ENCODE assay signal across 17 cellular contexts in genomic region chr1:95631695-95632094, GRCh38.
DNase-seq lines count a peak whose midpoint lies in the region; ATAC-seq and TF ChIP-seq lines count a peak whose summit lies in the region.
"Had no signal": no experiment of that assay in that cellular context is flagged by ENCODE, and none has a peak within 500 bp of the region (broad histone marks: within the 10 kb centered on the region; RNA-seq: fewer than 3 reads in every experiment).

No MANE protein-coding gene starts in this region.

- no peaks in the 10 kb centered on the region for H4K20me1 ChIP-seq in GM23338 (replicated peaks; ENCODE audit: insufficient read depth)

- H3K4me3 ChIP-seq in GM23338 (no peak overlapping the region), MG63 (no peak overlapping the region)
- H3K4me3 ChIP-seq: GM12878, GM23248 had no signal

- H3K27me3 ChIP-seq in GM23338 (ENCODE audit: insufficient read depth): no peaks in the 10 kb centered on the region
- H3K27me3 ChIP-seq in MG63: no peaks in the 10 kb centered on the region

- no peak for ATAC-seq in GM23338
- ATAC-seq: GM12878 had no signal

- DNase-seq in GM23338 (ENCODE audit: low spot score) (no peak), glutamatergic neuron (no peak), nephron progenitor cell (no peak), MG63 (no peak), H4 (ENCODE audit: low spot score) (no peak)
- DNase-seq in activated CD4-positive, alpha-beta T cell treated with anti-CD3 and anti-CD28 coated beads, Interleukin-2, amount 50 U/mL, for 4 hours: no peak
- DNase-seq: C1 segment of cervical spinal cord; Calu3; CD4-positive, alpha-beta memory T cell; COR-L47; DMS53; DND-41; GDM1; GM23248; H7; HCEC 1CT had no signal

- TF ChIP-seq CTCF in GM23338 (conservative IDR thresholded peaks at IDR 0.05; ENCODE audit: low read depth in 2 of 2) (no peak), glutamatergic neuron (IDR thresholded peaks at IDR 0.05; ENCODE audit: partially characterized antibody, unreplicated experiment) (no peak), nephron progenitor cell (IDR thresholded peaks at IDR 0.05) (no peak)

- H3K27ac Mint-ChIP-seq in GM23338: peak overlapping the region; percentile 70; the same call in 1 of the 2 replicates
- H3K27ac Mint-ChIP-seq in glutamatergic neuron (ENCODE audit: unreplicated experiment): peak overlapping the region; percentile 67
- H3K27ac Mint-ChIP-seq in nephron progenitor cell: peak overlapping the region; percentile 36
- H3K27ac Mint-ChIP-seq: CD4-positive, alpha-beta memory T cell had no signal

- H3K9me2 ChIP-seq in GM23338 (ENCODE audit: insufficient read depth): peaks cover 6% of the 10 kb centered on the region; the same call in 1 of the 2 replicates

- H3K4me1 Mint-ChIP-seq in GM23338 (peaks cover 5% of the 10 kb centered on the region; the same call in 2 of the 3 replicates), glutamatergic neuron (ENCODE audit: low read depth, unreplicated experiment) (peaks cover 12% of the 10 kb centered on the region), nephron progenitor cell (no peaks in the 10 kb centered on the region)
- H3K4me1 Mint-ChIP-seq: CD4-positive, alpha-beta memory T cell had no signal

- no peaks in the 10 kb centered on the region; the same call in 2 of the 3 replicates for H3K36me3 Mint-ChIP-seq in GM23338 (ENCODE audit: low read depth)
- peaks cover 5% of the 10 kb centered on the region for H3K36me3 Mint-ChIP-seq in glutamatergic neuron (ENCODE audit: unreplicated experiment)
- H3K36me3 Mint-ChIP-seq in nephron progenitor cell (ENCODE audit: low read depth): no peaks in the 10 kb centered on the region
- H3K36me3 Mint-ChIP-seq: CD4-positive, alpha-beta memory T cell had no signal

- no peaks in the 10 kb centered on the region for H3K79me2 ChIP-seq in GM23338 (replicated peaks; ENCODE audit: insufficient read depth)

- no peaks in the 10 kb centered on the region for H3F3A ChIP-seq in GM23338 (replicated peaks; ENCODE audit: low read depth)

- no peak overlapping the region for H3K4me3 Mint-ChIP-seq in GM23338
- no peak overlapping the region for H3K4me3 Mint-ChIP-seq in glutamatergic neuron (ENCODE audit: unreplicated experiment)
- H3K4me3 Mint-ChIP-seq in nephron progenitor cell: no peak overlapping the region
- H3K4me3 Mint-ChIP-seq: CD4-positive, alpha-beta memory T cell had no signal

- no peak overlapping the region for H3K27ac ChIP-seq in GM23338 (ENCODE audit: low read depth)
- H3K27ac ChIP-seq: GM23248 had no signal

- 0 out of 2 replicates have a peak overlapping the region, but pooled peaks have one; percentile 33 for H2AFZ ChIP-seq in GM23338
- H2AFZ ChIP-seq: GM23248 had no signal

- H3K9me3 Mint-ChIP-seq in GM23338: no peaks in the 10 kb centered on the region
- H3K9me3 Mint-ChIP-seq in glutamatergic neuron (ENCODE audit: unreplicated experiment): peaks cover 2% of the 10 kb centered on the region
- H3K9me3 Mint-ChIP-seq in nephron progenitor cell: peaks cover 5% of the 10 kb centered on the region

- no peak overlapping the region for H3K4me2 ChIP-seq in GM23338

- no peaks in the 10 kb centered on the region for H3K27me3 Mint-ChIP-seq in GM23338 (ENCODE audit: insufficient read depth, low read depth, poor library complexity)
- no peaks in the 10 kb centered on the region for H3K27me3 Mint-ChIP-seq in glutamatergic neuron (ENCODE audit: unreplicated experiment)
- H3K27me3 Mint-ChIP-seq in nephron progenitor cell (ENCODE audit: low read depth, poor library complexity): no peaks in the 10 kb centered on the region

- H3K4me1 ChIP-seq in GM23338 (ENCODE audit: insufficient read depth): no peaks in the 10 kb centered on the region

- no peaks in the 10 kb centered on the region for H3K9me3 ChIP-seq in MG63

- H3K36me3 ChIP-seq in GM23338 (ENCODE audit: insufficient read depth) (no peaks in the 10 kb centered on the region), MG63 (no peaks in the 10 kb centered on the region)

TF ChIP-seq in GM23338, 12 proteins besides CTCF, POLR2A, EP300 and RAD21:
- TF ChIP-seq ZNF462 (CRISPR knock-in tag; IDR thresholded peaks at IDR 0.05) (no peak), EZH2phosphoT487 (IDR thresholded peaks at IDR 0.05; ENCODE audit: unreplicated experiment) (no peak), NANOG (IDR thresholded peaks at IDR 0.05; ENCODE audit: borderline replicate concordance) (no peak), JUNB (IDR thresholded peaks at IDR 0.05; ENCODE audit: unreplicated experiment) (no peak), EZH2 (IDR thresholded peaks at IDR 0.05; ENCODE audit: low read depth, unreplicated experiment) (no peak), CREB1 (CRISPR knock-in tag; IDR thresholded peaks at IDR 0.05; ENCODE audit: low read depth) (no peak), ETS1 (IDR thresholded peaks at IDR 0.05) (no peak), STAT1 (IDR thresholded peaks at IDR 0.05; ENCODE audit: unreplicated experiment) (no peak)
TF ChIP-seq in GM23338: peak in this region for 0.
